ENCODE assay signal across 19 cellular contexts in genomic region chr22:41234815-41235687, GRCh38. TPM values are rescaled to one million over a fixed set of nuclear protein-coding genes. Genes with fewer than 3 reads are reported as not detected.
DNase-seq lines count a peak whose midpoint lies in the region; ATAC-seq and TF ChIP-seq lines count a peak whose summit lies in the region.
"Had no signal": no experiment of that assay in that cellular context is flagged by ENCODE, and none has a peak within 500 bp of the region (broad histone marks: within the 10 kb centered on the region; RNA-seq: fewer than 3 reads in every experiment).

No MANE protein-coding gene starts in this region.

- WGBS in adrenal gland, 4 donors, result 45 to 62% (median 51%) methylated on average over 15 to 19 of the region's 19 CpGs
- WGBS in testis, 2 donors, result 64 to 74% methylated on average over 8 to 19 of the region's 19 CpGs

- TF ChIP-seq CTCF in left ventricle myocardium inferior (IDR thresholded peaks at IDR 0.05; ENCODE audit: borderline replicate concordance) (no peak), adrenal gland (IDR thresholded peaks at IDR 0.05) (no peak), left lung (IDR thresholded peaks at IDR 0.05) (no peak), testis (IDR thresholded peaks at IDR 0.05) (no peak)

- DNase-seq in left ventricle myocardium inferior (no peak), cardiac septum (ENCODE audit: low spot score) (no peak), adrenal gland (peak; percentile 85 to 98 (median 94)), left lung (peak in 1 of 2 donors; percentile 56), testis (peak; percentile 70), NCI-H187 (lab: John Stamatoyannopoulos, UW) (no peak)
- DNase-seq: AML-193; DMS79; KG1; MM.1S; NCI-H1105; NCI-H1694 treated with DMSO at 0.1 percent for 48 hours; NCI-H2171; NCI-H526; NK-92 treated with Interleukin-12 subunit alpha and Interleukin-12 subunit beta, amount 100 ng/mL, for 24 hours had no signal

- ATAC-seq in left lung (peak; percentile 8), HG03378 (IDR thresholded peaks at IDR 0.05; ENCODE audit: unreplicated experiment) (no peak), HG02571 (IDR thresholded peaks at IDR 0.05; ENCODE audit: unreplicated experiment) (no peak)

- H3K27me3 ChIP-seq in left ventricle myocardium inferior (ENCODE audit: low read depth), result no peaks in the 10 kb centered on the region
- H3K27me3 ChIP-seq in adrenal gland, result no peaks in the 10 kb centered on the region
- H3K27me3 ChIP-seq in left lung, result no peaks in the 10 kb centered on the region
- no peaks in the 10 kb centered on the region for H3K27me3 ChIP-seq in testis

- H3K36me3 ChIP-seq in left ventricle myocardium inferior, result no peaks in the 10 kb centered on the region
- H3K36me3 ChIP-seq in adrenal gland (replicated peaks in 1 of 2), result no peaks in the 10 kb centered on the region
- H3K36me3 ChIP-seq in left lung, result peaks cover 0 to 7% of the 10 kb centered on the region in 2 donors
- H3K36me3 ChIP-seq in testis (ENCODE audit: low read depth, missing control alignments), result no peaks in the 10 kb centered on the region

- H3K4me3 ChIP-seq in left ventricle myocardium inferior (peak overlapping the region; percentile 6), adrenal gland (no peak overlapping the region), left lung (no peak overlapping the region), testis (no peak overlapping the region)
- H3K4me3 ChIP-seq: HAP-1, SK-N-MC had no signal

- peak overlapping the region; percentile 88 for H3K27ac ChIP-seq in left ventricle myocardium inferior (replicated peaks)
- H3K27ac ChIP-seq in adrenal gland, result peak overlapping the region; percentile 41 to 86 (median 64)
- no peak overlapping the region for H3K27ac ChIP-seq in left lung
- H3K27ac ChIP-seq in testis, result no peak overlapping the region
- H3K27ac ChIP-seq: SK-N-MC had no signal

- no peaks in the 10 kb centered on the region for H3K9me3 ChIP-seq in left ventricle myocardium inferior (replicated peaks)
- no peaks in the 10 kb centered on the region for H3K9me3 ChIP-seq in adrenal gland (replicated peaks in 1 of 3)
- no peaks in the 10 kb centered on the region for H3K9me3 ChIP-seq in left lung
- H3K9me3 ChIP-seq in testis, result no peaks in the 10 kb centered on the region
- H3K9me3 ChIP-seq: HAP-1 had no signal

- TF ChIP-seq POLR2A in adrenal gland (IDR thresholded peaks at IDR 0.05) (no peak), testis (IDR thresholded peaks at IDR 0.05) (no peak)

- H3K4me1 ChIP-seq in left ventricle myocardium inferior, result peaks cover 76% of the 10 kb centered on the region
- peaks cover 32% of the 10 kb centered on the region in 2 donors for H3K4me1 ChIP-seq in adrenal gland (replicated peaks in 1 of 2)
- H3K4me1 ChIP-seq in left lung, result peaks cover 6 to 23% of the 10 kb centered on the region in 2 donors
- H3K4me1 ChIP-seq in testis, result peaks cover 18% of the 10 kb centered on the region

- intact Hi-C loops in left ventricle myocardium inferior (cut with micrococcal nuclease), result no loop called here
- intact Hi-C loops in cardiac septum (cut with DNase I), result no loop called here
- intact Hi-C loops in adrenal gland (cut with DNase I), result no loop called here
- intact Hi-C loops in left lung (cut with DNase I), result no loop called here
- intact Hi-C loops in testis (cut with DNase I; ENCODE audit: low total_unique reads), result no loop called here

RNA-seq across cellular contexts. Expression of gene CHADL, which starts 5.7 kb away (rescaled TPM):
- total RNA-seq in left ventricle myocardium inferior, result 10.3 TPM
- total RNA-seq in cardiac septum, result 2.9 TPM
- total RNA-seq in adrenal gland, result 10 to 100 TPM in 1 of 8 donors, 1 to 10 TPM in 7; 2.0 to 10.2 (median 3.4) TPM
- 10 to 100 TPM in 1 of 3 donors, 1 to 10 TPM in 1, under 1 TPM in 1; 0.15 to 21.9 (median 9.2) TPM for polyA plus RNA-seq in adrenal gland
- 1 to 10 TPM; 2.5 to 6.2 TPM for total RNA-seq in left lung
- 10 to 100 TPM in 1 of 2 donors, 1 to 10 TPM in 1; 6.5 to 12.8 TPM for total RNA-seq in testis
- 9.1 TPM for polyA plus RNA-seq in testis (ENCODE audit: insufficient read depth, low read depth, low replicate concordance)

RNA-seq across cellular contexts. Expression of gene L3MBTL2, which starts 29.9 kb away (rescaled TPM):
- total RNA-seq in left ventricle myocardium inferior (15.2 TPM), cardiac septum (14.2 TPM), adrenal gland (10 to 100 TPM; 16.1 to 31.9 (median 26.4) TPM), left lung (10 to 100 TPM; 23.4 TPM), testis (10 to 100 TPM; 32.8 to 39.7 TPM)
- polyA plus RNA-seq in adrenal gland (10 to 100 TPM; 18.7 to 23.7 (median 21.4) TPM), testis (ENCODE audit: insufficient read depth, low read depth, low replicate concordance) (34.6 TPM)

RNA-seq across cellular contexts. Expression of gene RANGAP1, which starts 50.9 kb away (rescaled TPM):
- total RNA-seq in left ventricle myocardium inferior (36.4 TPM), cardiac septum (32.8 TPM), adrenal gland (100 to 1,000 TPM in 1 of 8 donors, 10 to 100 TPM in 7; 63.6 to 134 (median 77.4) TPM), left lung (10 to 100 TPM; 54.9 to 65.8 TPM), testis (100 to 1,000 TPM; 212 to 319 TPM)
- polyA plus RNA-seq in adrenal gland (10 to 100 TPM; 57.4 to 91.9 (median 78.8) TPM), testis (ENCODE audit: insufficient read depth, low read depth, low replicate concordance) (277 TPM)

Comparison
In these comparisons a context has a peak if more than half of its experiments do, and no peak if none do; other contexts are left out.
1. DNase-seq: peak in adrenal gland (7 of 7) and testis (single experiment); none in left ventricle myocardium inferior (single experiment), cardiac septum (single experiment) and NCI-H187 (0 of 2).
2. H3K27ac ChIP-seq: peak in left ventricle myocardium inferior (single experiment) and adrenal gland (5 of 5); none in left lung (0 of 2) and testis (0 of 2).